ENCODE assay signal across 30 cellular contexts in the genomic region with DNA sequence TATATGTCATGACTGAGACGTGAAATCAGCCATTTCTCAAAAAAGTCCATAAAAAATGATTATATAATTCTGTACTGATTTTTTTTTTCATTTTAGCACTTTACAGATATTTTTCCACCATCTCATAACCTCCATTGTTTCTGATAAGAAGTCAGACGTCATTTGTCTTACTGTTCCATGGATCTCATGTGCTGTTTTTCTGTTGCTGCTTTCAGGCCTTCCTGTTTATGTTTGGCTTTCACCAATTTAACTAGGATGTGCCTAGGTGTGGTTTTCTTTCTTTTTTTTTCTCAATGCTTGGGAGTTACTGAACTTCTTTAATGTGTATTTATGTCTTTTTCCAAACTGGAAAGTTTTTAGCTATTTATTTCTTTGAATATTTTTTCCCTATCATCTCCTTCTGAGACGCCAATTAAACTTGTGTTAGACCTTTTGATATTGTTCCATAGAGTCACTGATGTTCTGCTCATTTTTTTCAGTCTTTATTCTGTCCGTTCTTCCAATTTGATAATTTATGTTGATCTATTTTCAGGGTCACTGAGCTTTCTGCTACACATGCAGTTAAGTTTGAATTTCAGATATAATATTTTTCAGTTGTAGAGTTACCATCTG.
"Had no signal": no experiment of that assay in that cellular context is flagged by ENCODE, and none has a peak within 500 bp of the region (broad histone marks: within the 10 kb centered on the region; RNA-seq: fewer than 3 reads in every experiment).

No MANE protein-coding gene starts in this region.

- H3K27ac ChIP-seq: breast epithelium, epithelial cell of prostate, esophagus squamous epithelium, heart right ventricle, pancreas, psoas muscle, WERI-Rb-1 had no signal

- H3K27me3 ChIP-seq: breast epithelium, esophagus squamous epithelium, heart right ventricle, pancreas had no signal

- H3K4me1 ChIP-seq: breast epithelium, psoas muscle had no signal

- H3K4me2 ChIP-seq: smooth muscle cell had no signal

- H3K9me3 ChIP-seq: pancreas had no signal

- H3K36me3 ChIP-seq: breast epithelium, esophagus squamous epithelium, pancreas, WERI-Rb-1 had no signal

- FAIRE-seq: endometrium, pancreas, TTC549 had no signal

- DNase-seq: activated CD4-positive, alpha-beta memory T cell treated with anti-CD3 and anti-CD28 coated beads for 36 hours; activated CD4-positive, alpha-beta T cell treated with anti-CD3 and anti-CD28 coated beads, Interleukin-2, amount 10 ng/mL, durations not matched to agents 24 days and 14 days; activated CD4-positive, CD25-positive, alpha-beta regulatory T cell treated with anti-CD3 and anti-CD28 coated beads, Interleukin-2, amount 50 U/mL, for 72 hours; activated CD8-positive, alpha-beta memory T cell treated with anti-CD3 and anti-CD28 coated beads, Interleukin-2, amount 50 U/mL, for 48 hours; activated naive CD4-positive, alpha-beta T cell treated with Interleukin-2 at 50 U/mL for 16 hours; activated naive CD8-positive, alpha-beta T cell treated with anti-CD3 and anti-CD28 coated beads, Interleukin-2, amount 10 ng/mL, durations not matched to agents 7 days and 5 days; activated T-cell treated with anti-CD3 and anti-CD28 coated beads, Interleukin-2, amount 50 U/mL, for 24 hours; amygdala; central memory CD4-positive, alpha-beta T cell; dermis blood vessel endothelial cell; effector CD4-positive, alpha-beta T cell; esophagus squamous epithelium; foreskin melanocyte; heart right ventricle; naive thymus-derived CD8-positive, alpha-beta T cell; nucleus accumbens; pancreas; psoas muscle; stimulated activated CD4-positive, alpha-beta T cell treated with anti-CD3 and anti-CD28 coated beads, Interleukin-1b, Interleukin-23, amount 100 ng/mL, for 48 hours; stimulated activated CD4-positive, alpha-beta T cell treated with anti-CD3 and anti-CD28 coated beads, Interleukin-4, amount 100 ng/mL, for 4 hours; stimulated activated CD8-positive, alpha-beta memory T cell treated with anti-CD3 and anti-CD28 coated beads, Interleukin-4, amount 100 ng/mL, for 48 hours; stimulated activated naive CD8-positive, alpha-beta T cell treated with anti-CD3 and anti-CD28 coated beads, Interleukin-15, amount 100 ng/mL, for 72 hours; substantia nigra; WERI-Rb-1 had no signal

- H3K4me3 ChIP-seq: breast epithelium, esophagus squamous epithelium, heart right ventricle, pancreas, psoas muscle, smooth muscle cell had no signal

- ATAC-seq: heart right ventricle; naive thymus-derived CD8-positive, alpha-beta T cell; pancreas; psoas muscle; stimulated activated memory B cell treated with anti-CD40 and anti-IgM and Interleukin-4, amounts not matched to agents 10 μg/mL and 1 μg/mL and 100 μg/mL, for 72 hours; stimulated activated naive CD8-positive, alpha-beta T cell treated with anti-CD3 and anti-CD28 coated beads, Interleukin-15, amount 100 ng/mL, for 72 hours had no signal
